8 cellular contexts compared by ENCODE assay signal in the genomic region with DNA sequence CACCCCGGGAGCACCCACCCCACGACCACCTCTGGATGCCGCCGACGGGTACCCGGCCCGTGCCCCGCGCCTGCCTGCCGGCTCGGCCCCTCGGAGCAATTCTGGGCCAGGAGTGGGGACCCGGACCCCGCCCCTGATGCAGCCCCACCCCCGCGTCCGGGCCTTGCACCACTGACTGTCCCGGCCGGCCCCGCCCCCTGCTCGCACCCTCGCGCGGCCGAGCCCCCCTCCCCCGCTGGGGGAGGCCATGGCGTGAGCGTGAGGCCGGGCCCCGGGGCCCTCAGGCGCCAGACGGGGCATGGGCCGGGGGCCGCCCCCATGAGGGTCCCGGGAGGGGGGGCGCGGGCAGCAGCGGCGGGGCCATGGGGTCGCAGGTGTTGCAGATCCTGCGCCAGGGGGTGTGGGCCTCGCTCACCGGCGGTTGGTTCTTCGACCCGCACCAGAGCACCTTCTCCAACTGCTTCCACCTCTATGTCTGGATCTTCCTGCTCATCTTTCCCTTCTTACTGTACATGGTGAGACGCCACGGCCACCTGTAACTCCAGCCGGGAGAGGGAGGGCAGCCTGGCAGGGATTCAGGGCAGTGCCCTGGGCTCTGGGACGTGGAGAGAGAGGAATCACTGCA. TPM values are rescaled to one million over a fixed set of nuclear protein-coding genes. Genes with fewer than 3 reads are reported as not detected.
A peak's percentile ranks its signal among the peaks of the same experiment; 100 is the strongest.
DNase-seq lines count a peak whose midpoint lies in the region; ATAC-seq and TF ChIP-seq lines count a peak whose summit lies in the region.

No MANE protein-coding gene starts in this region.

- peaks cover 29% of the 10 kb centered on the region for H3K4me1 ChIP-seq in colonic mucosa
- H3K4me1 ChIP-seq in tibial nerve, result peaks cover 0 to 58% (median 35%) of the 10 kb centered on the region in 4 donors

- DNase-seq in NCI-H1092 treated with DMSO at 0.1 percent for 48 hours (lab: John Stamatoyannopoulos, UW) (peak; percentile 34), NCI-H1092 (lab: John Stamatoyannopoulos, UW) (no peak), HEK293T (ENCODE audit: extremely low spot score) (peak; percentile 67), colonic mucosa (peak; percentile 62), memory B cell (ENCODE audit: low spot score in 2 of 2) (no peak), tibial nerve (ENCODE audit: low spot score in 2 of 2) (no peak)

- TF ChIP-seq CTCF in colonic mucosa (IDR thresholded peaks at IDR 0.05) (no peak), tibial nerve (IDR thresholded peaks at IDR 0.05) (no peak)

- H3K9me3 Mint-ChIP-seq in memory B cell, result no peaks in the 10 kb centered on the region

- H3K27me3 Mint-ChIP-seq in memory B cell, result no peaks in the 10 kb centered on the region

- peaks cover 28% of the 10 kb centered on the region for H3K4me1 Mint-ChIP-seq in memory B cell

- intact Hi-C loops in colonic mucosa (cut with DNase I), result no loop called here

- H3K9me3 ChIP-seq in colonic mucosa (no peaks in the 10 kb centered on the region), tibial nerve (no peaks in the 10 kb centered on the region)

- peak overlapping the region; percentile 88 for H3K27ac Mint-ChIP-seq in memory B cell

- H3K27ac ChIP-seq in colonic mucosa (peak overlapping the region; percentile 83), tibial nerve (peak overlapping the region; percentile 36 to 96 (median 78))

- ATAC-seq in memory B cell (ENCODE audit: low read depth), result no peak
- ATAC-seq in HG02840 (IDR thresholded peaks at IDR 0.05; ENCODE audit: low FRiP score, unreplicated experiment), result no peak

- POLR2A ChIA-PET in HEK293T (lab: Yijun Ruan, JAX), result interaction anchor here (1.0 to 2.5 kb wide), 15 partner anchors 10 to 244 kb away, joined by 3 to 19 read pairs (median 6); a partner anchor contains a TSS

- CTCF ChIA-PET in HEK293T (lab: Yijun Ruan, JAX), result no interaction called here

- H3K27me3 ChIP-seq in colonic mucosa, result no peaks in the 10 kb centered on the region
- H3K27me3 ChIP-seq in tibial nerve, result no peaks in the 10 kb centered on the region

- H3K9ac ChIP-seq in colonic mucosa (ENCODE audit: low read depth in 2 of 2, low read length in 2 of 2), result peak overlapping the region; percentile 84 to 96

- peaks cover 11% of the 10 kb centered on the region for H3K36me3 Mint-ChIP-seq in memory B cell

- peak overlapping the region; percentile 96 for H3K4me3 ChIP-seq in colonic mucosa
- peak overlapping the region; percentile 80 to 97 (median 88) for H3K4me3 ChIP-seq in tibial nerve

- H3K4me3 Mint-ChIP-seq in memory B cell, result peak overlapping the region; percentile 97

- WGBS in tibial nerve, 2 donors, result 1% methylated on average over 8 to 18 of the region's 50 CpGs

- H3K36me3 ChIP-seq in colonic mucosa, result peaks cover 14% of the 10 kb centered on the region
- peaks cover 0 to 54% (median 21%) of the 10 kb centered on the region in 3 donors for H3K36me3 ChIP-seq in tibial nerve

- no peak for TF ChIP-seq EP300 in tibial nerve (IDR thresholded peaks at IDR 0.05)

- TF ChIP-seq POLR2A in tibial nerve (IDR thresholded peaks at IDR 0.05), result no peak

TF ChIP-seq in HEK293T, 16 proteins besides CTCF, POLR2A, EP300 and RAD21:
- no peak for TF ChIP-seq ZNF384 (IDR thresholded peaks at IDR 0.05)
- TF ChIP-seq, protein P1, sequence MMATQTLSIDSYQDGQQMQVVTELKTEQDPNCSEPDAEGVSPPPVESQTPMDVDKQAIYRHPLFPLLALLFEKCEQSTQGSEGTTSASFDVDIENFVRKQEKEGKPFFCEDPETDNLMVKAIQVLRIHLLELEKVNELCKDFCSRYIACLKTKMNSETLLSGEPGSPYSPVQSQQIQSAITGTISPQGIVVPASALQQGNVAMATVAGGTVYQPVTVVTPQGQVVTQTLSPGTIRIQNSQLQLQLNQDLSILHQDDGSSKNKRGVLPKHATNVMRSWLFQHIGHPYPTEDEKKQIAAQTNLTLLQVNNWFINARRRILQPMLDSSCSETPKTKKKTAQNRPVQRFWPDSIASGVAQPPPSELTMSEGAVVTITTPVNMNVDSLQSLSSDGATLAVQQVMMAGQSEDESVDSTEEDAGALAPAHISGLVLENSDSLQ (IDR thresholded peaks at IDR 0.05), result no peak

TF ChIP-seq in PFSK-1, 5 proteins besides CTCF, POLR2A, EP300 and RAD21:
- TF ChIP-seq POLR2AphosphoS5 (IDR thresholded peaks at IDR 0.05; ENCODE audit: low read depth, low read length), result 0 out of 2 replicates have a peak, but pooled peaks have one; percentile 6
- TF ChIP-seq, protein P2, sequence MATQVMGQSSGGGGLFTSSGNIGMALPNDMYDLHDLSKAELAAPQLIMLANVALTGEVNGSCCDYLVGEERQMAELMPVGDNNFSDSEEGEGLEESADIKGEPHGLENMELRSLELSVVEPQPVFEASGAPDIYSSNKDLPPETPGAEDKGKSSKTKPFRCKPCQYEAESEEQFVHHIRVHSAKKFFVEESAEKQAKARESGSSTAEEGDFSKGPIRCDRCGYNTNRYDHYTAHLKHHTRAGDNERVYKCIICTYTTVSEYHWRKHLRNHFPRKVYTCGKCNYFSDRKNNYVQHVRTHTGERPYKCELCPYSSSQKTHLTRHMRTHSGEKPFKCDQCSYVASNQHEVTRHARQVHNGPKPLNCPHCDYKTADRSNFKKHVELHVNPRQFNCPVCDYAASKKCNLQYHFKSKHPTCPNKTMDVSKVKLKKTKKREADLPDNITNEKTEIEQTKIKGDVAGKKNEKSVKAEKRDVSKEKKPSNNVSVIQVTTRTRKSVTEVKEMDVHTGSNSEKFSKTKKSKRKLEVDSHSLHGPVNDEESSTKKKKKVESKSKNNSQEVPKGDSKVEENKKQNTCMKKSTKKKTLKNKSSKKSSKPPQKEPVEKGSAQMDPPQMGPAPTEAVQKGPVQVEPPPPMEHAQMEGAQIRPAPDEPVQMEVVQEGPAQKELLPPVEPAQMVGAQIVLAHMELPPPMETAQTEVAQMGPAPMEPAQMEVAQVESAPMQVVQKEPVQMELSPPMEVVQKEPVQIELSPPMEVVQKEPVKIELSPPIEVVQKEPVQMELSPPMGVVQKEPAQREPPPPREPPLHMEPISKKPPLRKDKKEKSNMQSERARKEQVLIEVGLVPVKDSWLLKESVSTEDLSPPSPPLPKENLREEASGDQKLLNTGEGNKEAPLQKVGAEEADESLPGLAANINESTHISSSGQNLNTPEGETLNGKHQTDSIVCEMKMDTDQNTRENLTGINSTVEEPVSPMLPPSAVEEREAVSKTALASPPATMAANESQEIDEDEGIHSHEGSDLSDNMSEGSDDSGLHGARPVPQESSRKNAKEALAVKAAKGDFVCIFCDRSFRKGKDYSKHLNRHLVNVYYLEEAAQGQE (IDR thresholded peaks at IDR 0.05; ENCODE audit: insufficient read depth in 1 of 2, low read depth in 2 of 2, low read length in 2 of 2), result no peak
TF ChIP-seq in PFSK-1: peak in this region for 1.

RNA-seq across cellular contexts. Expression of a gene that starts 0.5 kb away (rescaled TPM):
- polyA plus RNA-seq in PFSK-1 (2012; ENCODE audit: insufficient read length, low read depth), result 67.5 TPM
- total RNA-seq in colonic mucosa, result 10 to 100 TPM; 41.5 to 72.4 TPM
- total RNA-seq in tibial nerve, result 10 to 100 TPM; 21.0 to 53.4 (median 29.8) TPM

RNA-seq across cellular contexts. Expression of a gene that starts 2.0 kb away (rescaled TPM):
- 55.6 TPM for polyA plus RNA-seq in PFSK-1 (2012; ENCODE audit: insufficient read length, low read depth)
- total RNA-seq in colonic mucosa (100 to 1,000 TPM in 1 of 2 donors, 10 to 100 TPM in 1; 92.7 to 102 TPM), tibial nerve (100 to 1,000 TPM in 1 of 4 donors, 10 to 100 TPM in 3; 64.2 to 112 (median 83.9) TPM)

RNA-seq across cellular contexts. Expression of a gene that starts 20.5 kb away (rescaled TPM):
- polyA plus RNA-seq in PFSK-1 (2012; ENCODE audit: insufficient read length, low read depth), result 1.0 TPM
- total RNA-seq in colonic mucosa, result under 1 TPM; 0.40 to 0.69 TPM
- total RNA-seq in tibial nerve, result 1 to 10 TPM in 2 of 4 donors, under 1 TPM in 1, not detected in 1; 0.63 to 3.3 (median 1.2) TPM

RNA-seq across cellular contexts. Expression of a gene that starts 21.8 kb away (rescaled TPM):
- 92.0 TPM for polyA plus RNA-seq in PFSK-1 (2012; ENCODE audit: insufficient read length, low read depth)
- total RNA-seq in colonic mucosa (10 to 100 TPM; 21.0 to 33.0 TPM), tibial nerve (100 to 1,000 TPM in 1 of 4 donors, 10 to 100 TPM in 3; 50.2 to 103 (median 65.0) TPM)

RNA-seq across cellular contexts. Expression of a gene that starts 40.2 kb away (rescaled TPM):
- 49.1 TPM for polyA plus RNA-seq in PFSK-1 (2012; ENCODE audit: insufficient read length, low read depth)
- 10 to 100 TPM; 58.5 to 78.5 TPM for total RNA-seq in colonic mucosa
- 100 to 1,000 TPM in 3 of 4 donors, 10 to 100 TPM in 1; 87.3 to 186 (median 110) TPM for total RNA-seq in tibial nerve

Comparison
In these comparisons a context has a peak if more than half of its experiments do, and no peak if none do; other contexts are left out.
1. DNase-seq: peak in NCI-H1092 treated with DMSO at 0.1 percent for 48 hours (single experiment), HEK293T (single experiment) and colonic mucosa (single experiment); none in NCI-H1092 (single experiment), memory B cell (0 of 2) and tibial nerve (0 of 2).